In the genomic region with DNA sequence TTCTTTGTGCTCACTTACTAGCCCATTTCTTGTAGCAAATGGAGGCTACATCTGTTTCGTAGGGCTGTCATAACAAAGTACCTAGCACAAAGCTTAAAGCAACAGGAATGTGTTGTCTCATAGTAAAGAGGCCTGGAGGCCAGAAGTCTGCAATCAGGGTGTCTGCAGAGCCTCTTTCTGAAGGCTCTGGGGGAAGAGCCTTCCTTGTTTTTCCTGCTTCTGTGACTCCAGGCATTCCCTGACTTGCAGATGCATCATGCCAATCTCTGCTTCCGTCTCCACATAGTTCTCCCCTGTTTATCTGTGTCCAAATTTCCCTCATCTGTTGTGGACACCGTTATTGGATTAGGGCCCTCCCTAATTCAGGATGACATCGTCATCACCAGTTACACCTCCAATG, we compare ENCODE assay signal across 20 cellular contexts.
"Had no signal": no experiment of that assay in that cellular context is flagged by ENCODE, and none has a peak within 500 bp of the region (broad histone marks: within the 10 kb centered on the region; RNA-seq: fewer than 3 reads in every experiment).

No MANE protein-coding gene starts in this region.

- ATAC-seq: activated T-helper 17 cell treated with anti-CD3 and anti-CD28 coated beads, Interleukin-2, amount 50 U/mL, for 72 hours; T-helper 17 cell had no signal

- DNase-seq: activated CD4-positive, alpha-beta memory T cell treated with anti-CD3 and anti-CD28 coated beads, Interleukin-2, amount 10 ng/mL, durations not matched to agents 7 days and 5 days; activated CD4-positive, alpha-beta T cell treated with anti-CD3 and anti-CD28 coated beads, Interleukin-2, amount 50 U/mL, for 1 hour; activated CD4-positive, CD25-positive, alpha-beta regulatory T cell; activated gamma-delta T cell; activated naive CD4-positive, alpha-beta T cell treated with anti-CD3 and anti-CD28 coated beads for 36 hours; activated T-cell treated with anti-CD3 and anti-CD28 coated beads for 4 hours; activated T-cell treated with anti-CD3 and anti-CD28 coated beads, Interleukin-2, amount 50 U/mL, for 48 hours; KG1; NCI-H1092; NCI-H1417; NCI-H1930; NCI-H2171; NCI-H2227 treated with DMSO at 0.1 percent for 48 hours; NCI-H446 treated with DMSO at 0.1 percent for 48 hours; NCI-H524 treated with DMSO at 0.1 percent for 48 hours; NCI-H748 treated with DMSO at 0.1 percent for 48 hours; SIG-M5; T-helper 17 cell; T1000 had no signal
